24 cellular contexts compared by ENCODE assay signal in the genomic region with DNA sequence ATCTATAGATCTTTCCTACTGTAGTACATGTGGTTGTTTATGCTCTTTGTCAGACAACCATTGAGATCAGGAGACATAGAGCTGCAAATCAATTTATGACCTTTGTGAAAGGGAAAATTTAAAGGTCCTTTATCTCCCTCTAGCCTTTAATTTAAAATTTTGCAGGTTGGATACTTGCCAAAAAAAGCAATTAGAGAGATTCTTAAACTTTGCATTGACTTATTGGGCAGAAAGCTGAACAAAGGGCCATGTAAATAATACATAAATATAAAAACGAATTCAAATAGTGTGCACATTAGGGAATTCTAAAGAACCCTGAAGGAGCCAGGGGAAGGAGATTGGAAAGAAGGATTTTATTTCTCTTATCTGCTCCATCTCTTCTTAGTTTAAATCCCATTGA.
"Had no signal": no experiment of that assay in that cellular context is flagged by ENCODE, and none has a peak within 500 bp of the region (broad histone marks: within the 10 kb centered on the region; RNA-seq: fewer than 3 reads in every experiment).

No MANE protein-coding gene starts in this region.

- DNase-seq: activated CD4-positive, alpha-beta memory T cell treated with anti-CD3 and anti-CD28 coated beads for 36 hours; activated CD4-positive, alpha-beta T cell treated with anti-CD3 and anti-CD28 coated beads, Interleukin-2, amount 10 ng/mL, durations not matched to agents 7 days and 5 days; activated CD4-positive, CD25-positive, alpha-beta regulatory T cell; activated CD8-positive, alpha-beta memory T cell treated with anti-CD3 and anti-CD28 coated beads for 24 hours; activated effector memory CD4-positive, alpha-beta T cell treated with anti-CD3 and anti-CD28 coated beads, Interleukin-2, amount 50 U/mL, for 16 hours; activated naive CD4-positive, alpha-beta T cell treated with Interleukin-2 at 50 U/mL for 16 hours; activated naive CD8-positive, alpha-beta T cell treated with anti-CD3 and anti-CD28 coated beads, Interleukin-2, amount 50 U/mL, for 24 hours; activated T-cell treated with anti-CD3 and anti-CD28 coated beads, Interleukin-2, amount 50 U/mL, for 4 hours; amniotic stem cell; KG1; NCI-H1048; NCI-H1694; NCI-H2029; NCI-H2171; NCI-H345; NCI-H510A; NCI-H526 treated with DMSO at 0.1 percent for 48 hours; SIG-M5; T-helper 1 cell had no signal

- H3K36me3 Mint-ChIP-seq: activated CD4-positive, alpha-beta memory T cell treated with anti-CD3 and anti-CD28 coated beads for 36 hours; brain had no signal

- FAIRE-seq: astrocyte had no signal

- H3K4me3 Mint-ChIP-seq: activated CD4-positive, alpha-beta memory T cell treated with anti-CD3 and anti-CD28 coated beads for 36 hours; activated CD4-positive, alpha-beta T cell treated with anti-CD3 and anti-CD28 coated beads, Interleukin-2, amount 10 ng/mL, durations not matched to agents 7 days and 5 days; activated naive CD8-positive, alpha-beta T cell treated with anti-CD3 and anti-CD28 coated beads, Interleukin-2, amount 50 U/mL, for 24 hours; activated T-cell treated with anti-CD3 and anti-CD28 coated beads, Interleukin-2, amount 50 U/mL, for 4 hours; brain; central memory CD8-positive, alpha-beta T cell had no signal

- ATAC-seq: activated naive CD4-positive, alpha-beta T cell treated with anti-CD3 and anti-CD28 coated beads, Interleukin-2, amount 50 U/mL, for 72 hours; activated naive CD8-positive, alpha-beta T cell treated with anti-CD3 and anti-CD28 coated beads, Interleukin-2, amount 50 U/mL, for 24 hours; activated T-cell treated with anti-CD3 and anti-CD28 coated beads, Interleukin-2, amount 50 U/mL, for 4 hours had no signal

- H3K9me3 Mint-ChIP-seq: activated CD4-positive, alpha-beta memory T cell treated with anti-CD3 and anti-CD28 coated beads for 36 hours; activated naive CD8-positive, alpha-beta T cell treated with anti-CD3 and anti-CD28 coated beads, Interleukin-2, amount 50 U/mL, for 24 hours; activated T-cell treated with anti-CD3 and anti-CD28 coated beads, Interleukin-2, amount 50 U/mL, for 4 hours; brain; central memory CD8-positive, alpha-beta T cell had no signal

- H3K27ac ChIP-seq: VCaP had no signal

- H3K27me3 Mint-ChIP-seq: activated CD4-positive, alpha-beta memory T cell treated with anti-CD3 and anti-CD28 coated beads for 36 hours; activated naive CD8-positive, alpha-beta T cell treated with anti-CD3 and anti-CD28 coated beads, Interleukin-2, amount 50 U/mL, for 24 hours; central memory CD8-positive, alpha-beta T cell had no signal

- H3K4me1 Mint-ChIP-seq: activated CD4-positive, alpha-beta T cell treated with anti-CD3 and anti-CD28 coated beads, Interleukin-2, amount 10 ng/mL, durations not matched to agents 7 days and 5 days; brain; central memory CD8-positive, alpha-beta T cell had no signal

- H3K27ac Mint-ChIP-seq: activated CD4-positive, alpha-beta memory T cell treated with anti-CD3 and anti-CD28 coated beads for 36 hours; activated CD4-positive, alpha-beta T cell treated with anti-CD3 and anti-CD28 coated beads, Interleukin-2, amount 10 ng/mL, durations not matched to agents 7 days and 5 days; activated naive CD4-positive, alpha-beta T cell treated with anti-CD3 and anti-CD28 coated beads, Interleukin-2, amount 50 U/mL, for 72 hours; activated naive CD8-positive, alpha-beta T cell treated with anti-CD3 and anti-CD28 coated beads, Interleukin-2, amount 50 U/mL, for 24 hours; brain had no signal
